24 cellular contexts compared by ENCODE assay signal in genomic region chr9:15087031-15087417, GRCh38.
A peak's percentile ranks its signal among the peaks of the same experiment; 100 is the strongest.
DNase-seq lines count a peak whose midpoint lies in the region; ATAC-seq and TF ChIP-seq lines count a peak whose summit lies in the region.
"Had no signal": no experiment of that assay in that cellular context is flagged by ENCODE, and none has a peak within 500 bp of the region (broad histone marks: within the 10 kb centered on the region; RNA-seq: fewer than 3 reads in every experiment).

No MANE protein-coding gene starts in this region.

- H3K27me3 ChIP-seq in adipocyte (replicated peaks; ENCODE audit: control insufficient read depth, insufficient read depth, low read length), result no peaks in the 10 kb centered on the region
- H3K27me3 ChIP-seq: esophagus muscularis mucosa, upper lobe of right lung had no signal

- TF ChIP-seq CTCF in foreskin fibroblast (IDR thresholded peaks at IDR 0.05; ENCODE audit: low read depth, low read length), result no peak

- no peaks in the 10 kb centered on the region for H3K36me3 ChIP-seq in adipocyte (ENCODE audit: control insufficient read depth, insufficient read depth, low read length, severe bottlenecking)
- H3K36me3 ChIP-seq: esophagus muscularis mucosa, upper lobe of right lung had no signal

- H3K4me1 ChIP-seq in adipocyte (ENCODE audit: control insufficient read depth, insufficient read depth, low read length), result peaks cover 12% of the 10 kb centered on the region
- H3K4me1 ChIP-seq: esophagus muscularis mucosa, upper lobe of right lung had no signal

- H3K9me3 ChIP-seq in adipocyte (ENCODE audit: control insufficient read depth, low read length), result no peaks in the 10 kb centered on the region
- H3K9me3 ChIP-seq: esophagus muscularis mucosa, upper lobe of right lung had no signal

- DNase-seq in GM04503 (ENCODE audit: low read depth), result peak; percentile 23
- peak; percentile 67 for DNase-seq in adipocyte (ENCODE audit: low read depth)
- peak; percentile 32 to 86 for DNase-seq in foreskin fibroblast
- no peak for DNase-seq in RKO (ENCODE audit: low spot score)
- no peak for DNase-seq in pons (ENCODE audit: low spot score)
- DNase-seq: activated effector memory CD4-positive, alpha-beta T cell treated with Interleukin-2 at 50 U/mL for 16 hours; aorta; CD8-positive, alpha-beta memory T cell; glutamatergic neuron; islet precursor cell; Karpas-422; midbrain; naive thymus-derived CD8-positive, alpha-beta T cell; NCI-H1436; NCI-H2107; NCI-H446; NCI-H82; small intestine; stimulated activated CD4-positive, alpha-beta T cell treated with anti-CD3 and anti-CD28 coated beads, Interleukin-1b, Interleukin-23, amount 100 ng/mL, for 48 hours; upper lobe of right lung had no signal

- no peak overlapping the region for H3K9ac ChIP-seq in adipocyte (ENCODE audit: low read length)

- no peak overlapping the region for H3K4me3 ChIP-seq in adipocyte (ENCODE audit: low read length)
- no peak overlapping the region for H3K4me3 ChIP-seq in foreskin fibroblast (ENCODE audit: low read depth in 1 of 2, low read length in 2 of 2)
- H3K4me3 ChIP-seq: coronary artery, esophagus muscularis mucosa, upper lobe of right lung had no signal

- ATAC-seq in GM19395 (IDR thresholded peaks at IDR 0.05; ENCODE audit: unreplicated experiment), result no peak
- ATAC-seq in HG03354 (IDR thresholded peaks at IDR 0.05; ENCODE audit: poor library complexity, severe bottlenecking, unreplicated experiment), result no peak
- ATAC-seq: naive thymus-derived CD8-positive, alpha-beta T cell; upper lobe of right lung had no signal

Comparison
In these comparisons a context has a peak if more than half of its experiments do, and no peak if none do; other contexts are left out.
1. DNase-seq: peak in GM04503 (single experiment), adipocyte (single experiment) and foreskin fibroblast (2 of 2); none in RKO (single experiment) and pons (single experiment).